8 cellular contexts compared by ENCODE assay signal in genomic region chr3:72847751-72848702, GRCh38. TPM values are rescaled to one million over a fixed set of nuclear protein-coding genes. Genes with fewer than 3 reads are reported as not detected.
A peak's percentile ranks its signal among the peaks of the same experiment; 100 is the strongest.
DNase-seq lines count a peak whose midpoint lies in the region; ATAC-seq and TF ChIP-seq lines count a peak whose summit lies in the region.

SHQ1 (minus strand) TSS chr3:72848445; CDS start chr3:72848340, 105 bp downstream.

- peak within 1 kb of the TSS; percentile 96 for H3K27ac Mint-ChIP-seq in activated T-cell treated with anti-CD3 and anti-CD28 coated beads, Interleukin-2, amount 50 U/mL, for 24 hours

- no peaks in the 10 kb centered on the region for H3K27me3 Mint-ChIP-seq in activated T-cell treated with anti-CD3 and anti-CD28 coated beads, Interleukin-2, amount 50 U/mL, for 24 hours

- H3K4me3 Mint-ChIP-seq in activated T-cell treated with anti-CD3 and anti-CD28 coated beads, Interleukin-2, amount 50 U/mL, for 24 hours, result peak within 1 kb of the TSS; percentile 97

- H3K36me3 ChIP-seq in Panc1 (ENCODE audit: control insufficient read depth, insufficient read depth, low read length) (peaks cover 2% of the 10 kb centered on the region; the same call in 1 of the 2 replicates), mucosa of stomach (ENCODE audit: control insufficient read depth, insufficient read depth, low read length) (no peaks in the 10 kb centered on the region)

- H3K9me3 ChIP-seq in Panc1 (ENCODE audit: control insufficient read depth, insufficient read depth, low read depth, low read length), result no peaks in the 10 kb centered on the region
- no peaks in the 10 kb centered on the region for H3K9me3 ChIP-seq in mucosa of stomach (ENCODE audit: control insufficient read depth, low read length)

- no peak for TF ChIP-seq RAD21 in Ishikawa (IDR thresholded peaks at IDR 0.05; ENCODE audit: low read depth)

- TF ChIP-seq EP300 in Ishikawa (IDR thresholded peaks at IDR 0.05; ENCODE audit: borderline replicate concordance), result 0 out of 2 replicates have a peak, but pooled peaks have one; percentile 16

- CTCF ChIA-PET in Panc1 (lab: Charles Lee), result interaction anchor here (1.0 kb wide), 1 partner anchor 14 kb away, joined by 3 read pairs; no protein-coding TSS in a partner anchor

- H3K4me1 ChIP-seq in Panc1 (ENCODE audit: control insufficient read depth, insufficient read depth, low read length) (peaks cover 6% of the 10 kb centered on the region), mucosa of stomach (ENCODE audit: control insufficient read depth, insufficient read depth, low read length) (peaks cover 10% of the 10 kb centered on the region)

- peak; percentile 90 for ATAC-seq in GM21619 (IDR thresholded peaks at IDR 0.05; ENCODE audit: unreplicated experiment)
- peak; percentile 99 for ATAC-seq in Panc1
- peak; percentile 99 for ATAC-seq in esophagus mucosa

- intact Hi-C loops in Panc1 (cut with micrococcal nuclease; ENCODE audit: unreplicated experiment), result loop anchor here (2.0 kb wide), 1 partner anchor 49 kb away; no protein-coding TSS in a partner anchor

- H3K4me1 Mint-ChIP-seq in activated T-cell treated with anti-CD3 and anti-CD28 coated beads, Interleukin-2, amount 50 U/mL, for 24 hours (ENCODE audit: low read depth), result peaks cover 63% of the 10 kb centered on the region

- DNase-seq in DMS53 treated with DMSO at 0.1 percent for 48 hours (lab: John Stamatoyannopoulos, UW; ENCODE audit: unreplicated experiment) (peak; percentile 39), Panc1 (ENCODE audit: low read depth, low spot score) (peak; percentile 54)
- DNase-seq in activated T-cell treated with anti-CD3 and anti-CD28 coated beads, Interleukin-2, amount 50 U/mL, for 24 hours, result peak; percentile 95
- DNase-seq in stimulated activated CD8-positive, alpha-beta memory T cell treated with anti-CD3 and anti-CD28 coated beads, Interleukin-4, amount 100 ng/mL, for 48 hours, result peak; percentile 98

- peak within 1 kb of the TSS; percentile 95 to 98 for H3K4me3 ChIP-seq in Panc1 (ENCODE audit: low read depth in 2 of 2, low read length in 2 of 2)
- peak within 1 kb of the TSS; percentile 62 for H3K4me3 ChIP-seq in mucosa of stomach (ENCODE audit: low read length)

- in situ Hi-C loops in Panc1 (cut with HindIII; ENCODE audit: low pct_unique_long_range_greater_than_20kb, low sequenced_read_pairs), result no loop called here

- no peak for TF ChIP-seq CTCF in Panc1 (IDR thresholded peaks at IDR 0.05)

- peak within 1 kb of the TSS; percentile 80 for H3K27ac ChIP-seq in Panc1 (ENCODE audit: low read length)

- H3K27me3 ChIP-seq in Panc1 (ENCODE audit: control insufficient read depth, insufficient read depth, low read length) (no peaks in the 10 kb centered on the region), mucosa of stomach (ENCODE audit: control insufficient read depth, insufficient read depth, low read length) (no peaks in the 10 kb centered on the region)

- no TSS peak for BruUV-seq in Panc1 (replicated peaks; lab: Mats Ljungman, UMichigan)

- H3K36me3 Mint-ChIP-seq in activated T-cell treated with anti-CD3 and anti-CD28 coated beads, Interleukin-2, amount 50 U/mL, for 24 hours (ENCODE audit: low read depth), result peaks cover 40% of the 10 kb centered on the region

- H3K9me3 Mint-ChIP-seq in activated T-cell treated with anti-CD3 and anti-CD28 coated beads, Interleukin-2, amount 50 U/mL, for 24 hours, result no peaks in the 10 kb centered on the region

- POLR2A ChIA-PET in Panc1 (lab: Charles Lee), result interaction anchor here (0.7 kb wide), 1 partner anchor 508 kb away, joined by 3 read pairs; no protein-coding TSS in a partner anchor

- H3K9ac ChIP-seq in mucosa of stomach (ENCODE audit: low read length), result peak within 1 kb of the TSS; percentile 65

TF ChIP-seq in Ishikawa, 13 proteins besides CTCF, POLR2A, EP300 and RAD21:
- TF ChIP-seq EGR1 (IDR thresholded peaks at IDR 0.05) (peak; percentile 48; the same call in 1 of the 2 replicates), MAX (IDR thresholded peaks at IDR 0.05) (peak; percentile 97), TAF1 (IDR thresholded peaks at IDR 0.05; ENCODE audit: low read depth) (peak; percentile 77), NFIC (IDR thresholded peaks at IDR 0.05) (peak; percentile 16; the same call in 1 of the 2 replicates), ZBTB7A (IDR thresholded peaks at IDR 0.05; ENCODE audit: low read depth) (no peak)

RNA-seq across cellular contexts. Expression of gene SHQ1, which starts in this region (rescaled TPM):
- 21.0 TPM for total RNA-seq in Panc1 (2021; ENCODE audit: unreplicated experiment)
- 9.1 TPM for polyA plus RNA-seq in Panc1 (2012; ENCODE audit: insufficient read length)
- total RNA-seq in esophagus mucosa, result 16.7 TPM

Comparison
In these comparisons a context has a peak if more than half of its experiments do, and no peak if none do; other contexts are left out.
1. Peak in every context shown above with its lines: DNase-seq, ATAC-seq, H3K4me3 ChIP-seq and H3K27ac ChIP-seq.
2. DNase-seq: peak in every context shown above with its lines; median percentile 98 in stimulated activated CD8-positive, alpha-beta memory T cell treated with anti-CD3 and anti-CD28 coated beads, Interleukin-4, amount 100 ng/mL, for 48 hours; 95 in activated T-cell treated with anti-CD3 and anti-CD28 coated beads, Interleukin-2, amount 50 U/mL, for 24 hours; 54 in Panc1; 39 in DMS53 treated with DMSO at 0.1 percent for 48 hours.